8 cellular contexts compared by ENCODE assay signal in genomic region chr6:11432713-11433450, GRCh38.
DNase-seq lines count a peak whose midpoint lies in the region; ATAC-seq and FAIRE-seq lines count a peak whose summit lies in the region.

No MANE protein-coding gene starts in this region.

- no peaks in the 10 kb centered on the region for H3K9me3 ChIP-seq in skeletal muscle satellite cell (replicated peaks; ENCODE audit: low read length)

- no peaks in the 10 kb centered on the region for H3K27me3 ChIP-seq in skeletal muscle satellite cell (ENCODE audit: control insufficient read depth, insufficient read depth, low read length)

- peak overlapping the region; percentile 82 for H3K9ac ChIP-seq in skeletal muscle satellite cell (ENCODE audit: low read depth, low read length)

- ATAC-seq in GM21529 (IDR thresholded peaks at IDR 0.05; ENCODE audit: unreplicated experiment): no peak
- no peak for ATAC-seq in HG03342 (IDR thresholded peaks at IDR 0.05; ENCODE audit: unreplicated experiment)

- peaks cover 69% of the 10 kb centered on the region for H3K4me1 ChIP-seq in skeletal muscle satellite cell (ENCODE audit: control insufficient read depth, insufficient read depth, low read length)

- H3K36me3 ChIP-seq in skeletal muscle satellite cell (ENCODE audit: insufficient read depth, low read length): no peaks in the 10 kb centered on the region

- FAIRE-seq in RCC 7860 (lab: Jason Lieb, UNC): peak; percentile 93

- H3K4me3 ChIP-seq in skeletal muscle satellite cell (ENCODE audit: low read length): peak overlapping the region; percentile 40

- H3K4me2 ChIP-seq in skeletal muscle satellite cell (ENCODE audit: low read length): peak overlapping the region; percentile 75

- DNase-seq in Daoy (ENCODE audit: low read depth) (peak; percentile 77), RCC 7860 (ENCODE audit: low spot score) (peak; percentile 91), fibroblast of peridontal ligament (ENCODE audit: extremely low read depth) (peak; percentile 81), NCI-H774 (lab: John Stamatoyannopoulos, UW) (no peak), AML-193 (lab: John Stamatoyannopoulos, UW) (no peak)

Comparison
In these comparisons a context has a peak if more than half of its experiments do, and no peak if none do; other contexts are left out.
1. DNase-seq: peak in Daoy (single experiment), RCC 7860 (single experiment) and fibroblast of peridontal ligament (single experiment); none in NCI-H774 (single experiment) and AML-193 (0 of 2).